10 cellular contexts compared by ENCODE assay signal in genomic region chr5:143244000-143244736, GRCh38.
DNase-seq lines count a peak whose midpoint lies in the region; ATAC-seq, FAIRE-seq and TF ChIP-seq lines count a peak whose summit lies in the region.
"Had no signal": no experiment of that assay in that cellular context is flagged by ENCODE, and none has a peak within 500 bp of the region (broad histone marks: within the 10 kb centered on the region; RNA-seq: fewer than 3 reads in every experiment).

No MANE protein-coding gene starts in this region.

- H3K27ac ChIP-seq in thoracic aorta: peak overlapping the region; percentile 56 to 70
- H3K27ac ChIP-seq: cardiac muscle cell had no signal

- TF ChIP-seq CTCF in bronchial epithelial cell (IDR thresholded peaks at IDR 0.05; ENCODE audit: insufficient read depth, low read length, severe bottlenecking) (no peak), thoracic aorta (IDR thresholded peaks at IDR 0.05) (no peak)

- FAIRE-seq in bronchial epithelial cell (lab: Jason Lieb, UNC): peak; percentile 99

- no peaks in the 10 kb centered on the region for H3K27me3 ChIP-seq in bronchial epithelial cell (ENCODE audit: control insufficient read depth, insufficient read depth, low read length)
- H3K27me3 ChIP-seq in thoracic aorta (replicated peaks; ENCODE audit: insufficient read depth): no peaks in the 10 kb centered on the region
- H3K27me3 ChIP-seq: cardiac muscle cell had no signal

- H3K36me3 ChIP-seq in bronchial epithelial cell (ENCODE audit: control insufficient read depth, insufficient read depth, low read length) (no peaks in the 10 kb centered on the region), thoracic aorta (no peaks in the 10 kb centered on the region)
- H3K36me3 ChIP-seq: cardiac muscle cell had no signal

- ATAC-seq in thoracic aorta (ENCODE audit: insufficient number of reproducible peaks, low FRiP score, low read depth) (peak; percentile 81), HG02885 (IDR thresholded peaks at IDR 0.05; ENCODE audit: poor library complexity, unreplicated experiment) (no peak)

- peaks cover 9 to 34% of the 10 kb centered on the region in 2 donors for H3K4me1 ChIP-seq in thoracic aorta (ENCODE audit: control insufficient read depth in 1 of 2, low read depth in 2 of 2)

- no peaks in the 10 kb centered on the region for H3K9me3 ChIP-seq in thoracic aorta

- no peak overlapping the region for H3K4me3 ChIP-seq in bronchial epithelial cell (ENCODE audit: low read depth, low read length)
- peak overlapping the region; percentile 50 for H3K4me3 ChIP-seq in thoracic aorta
- H3K4me3 ChIP-seq: cardiac muscle cell had no signal

- DNase-seq in HS-5 (ENCODE audit: low read depth): peak; percentile 98
- DNase-seq in bronchial epithelial cell (ENCODE audit: low read depth): peak; percentile 97
- peak; percentile 93 for DNase-seq in kidney glomerular epithelial cell (lab: John Stamatoyannopoulos, UW)
- peak; percentile 53 for DNase-seq in thoracic aorta (ENCODE audit: low spot score)
- DNase-seq in stimulated activated CD4-positive, alpha-beta T cell treated with anti-CD3 and anti-CD28 coated beads, Interleukin-1b, Interleukin-23, amount 100 ng/mL, for 48 hours: no peak
- DNase-seq in NCI-H1930 (lab: John Stamatoyannopoulos, UW): no peak
- DNase-seq in activated T-cell treated with anti-CD3 and anti-CD28 coated beads, Interleukin-2, amount 50 U/mL, for 1 hour: no peak
- DNase-seq: NCI-H748 treated with DMSO at 0.1 percent for 48 hours had no signal

Comparison
In these comparisons a context has a peak if more than half of its experiments do, and no peak if none do; other contexts are left out.
1. DNase-seq: peak in HS-5 (single experiment), bronchial epithelial cell (single experiment), kidney glomerular epithelial cell (single experiment) and thoracic aorta (single experiment); none in stimulated activated CD4-positive, alpha-beta T cell treated with anti-CD3 and anti-CD28 coated beads, Interleukin-1b, Interleukin-23, amount 100 ng/mL, for 48 hours (single experiment), NCI-H1930 (0 of 2) and activated T-cell treated with anti-CD3 and anti-CD28 coated beads, Interleukin-2, amount 50 U/mL, for 1 hour (single experiment).